8 cellular contexts compared by ENCODE assay signal in genomic region chr2:148813603-148814065, GRCh38.
DNase-seq lines count a peak whose midpoint lies in the region; ATAC-seq and TF ChIP-seq lines count a peak whose summit lies in the region.

No MANE protein-coding gene starts in this region.

- intact Hi-C loops in CD4-positive, alpha-beta T cell (cut with DNase I, micrococcal nuclease): no loop called here
- intact Hi-C loops in heart right ventricle (cut with DNase I): no loop called here

- no peaks in the 10 kb centered on the region for H3K9me3 ChIP-seq in CD4-positive, alpha-beta T cell (ENCODE audit: control insufficient read depth, low read length)
- H3K9me3 ChIP-seq in heart right ventricle: no peaks in the 10 kb centered on the region

- H3K27ac ChIP-seq in CD4-positive, alpha-beta T cell (ENCODE audit: low read depth, low read length): no peak overlapping the region
- no peak overlapping the region for H3K27ac ChIP-seq in heart right ventricle

- no peaks in the 10 kb centered on the region for H3K36me3 Mint-ChIP-seq in CD4-positive, alpha-beta T cell (ENCODE audit: low read depth)
- H3K36me3 Mint-ChIP-seq in activated T-cell treated with anti-CD3 and anti-CD28 coated beads, Interleukin-2, amount 50 U/mL, for 24 hours (ENCODE audit: low read depth): no peaks in the 10 kb centered on the region

- CTCF ChIA-PET in CD4-positive, alpha-beta T cell (lab: Charles Lee): no interaction called here

- no peak overlapping the region for H3K4me3 ChIP-seq in heart right ventricle

- H3K4me1 ChIP-seq in heart right ventricle: peaks cover 0 to 42% (median 18%) of the 10 kb centered on the region in 9 donors

- H3K27me3 ChIP-seq in CD4-positive, alpha-beta T cell (ENCODE audit: control insufficient read depth, insufficient read depth, low read length): peaks cover 5% of the 10 kb centered on the region
- no peaks in the 10 kb centered on the region for H3K27me3 ChIP-seq in heart right ventricle

- peaks cover 16% of the 10 kb centered on the region for H3K27me3 Mint-ChIP-seq in CD4-positive, alpha-beta T cell
- H3K27me3 Mint-ChIP-seq in activated T-cell treated with anti-CD3 and anti-CD28 coated beads, Interleukin-2, amount 50 U/mL, for 24 hours: peaks cover 29% of the 10 kb centered on the region

- H3K4me1 Mint-ChIP-seq in CD4-positive, alpha-beta T cell (ENCODE audit: low read depth): peaks cover 5% of the 10 kb centered on the region
- H3K4me1 Mint-ChIP-seq in activated T-cell treated with anti-CD3 and anti-CD28 coated beads, Interleukin-2, amount 50 U/mL, for 24 hours (ENCODE audit: low read depth): peaks cover 27% of the 10 kb centered on the region

- no peak overlapping the region for H3K27ac Mint-ChIP-seq in CD4-positive, alpha-beta T cell
- peak overlapping the region; percentile 40 for H3K27ac Mint-ChIP-seq in activated T-cell treated with anti-CD3 and anti-CD28 coated beads, Interleukin-2, amount 50 U/mL, for 24 hours

- peak; percentile 20 to 52 (median 36) for DNase-seq in CD4-positive, alpha-beta T cell
- peak; percentile 75 for DNase-seq in activated T-cell treated with anti-CD3 and anti-CD28 coated beads, Interleukin-2, amount 50 U/mL, for 24 hours
- DNase-seq in stimulated activated CD4-positive, alpha-beta T cell treated with anti-CD3 and anti-CD28 coated beads, Interleukin-12 subunit alpha, Interleukin-12 subunit beta, amount 100 ng/mL, for 48 hours (ENCODE audit: low read depth in 2 of 3, low spot score in 1 of 3): peak; percentile 62 to 74 (median 70)
- DNase-seq in heart right ventricle (no peak), NCI-H2107 treated with DMSO at 0.1 percent for 48 hours (lab: John Stamatoyannopoulos, UW; ENCODE audit: unreplicated experiment) (no peak), SKM-1 (lab: John Stamatoyannopoulos, UW; ENCODE audit: unreplicated experiment) (no peak)

- H3K36me3 ChIP-seq in heart right ventricle: no peaks in the 10 kb centered on the region

- peak; percentile 96 for ATAC-seq in CD4-positive, alpha-beta T cell (ENCODE audit: poor library complexity)
- peak; percentile 94 for ATAC-seq in GM21360 (IDR thresholded peaks at IDR 0.05; ENCODE audit: unreplicated experiment)
- peak; percentile 98 for ATAC-seq in HG03571 (IDR thresholded peaks at IDR 0.05; ENCODE audit: unreplicated experiment)
- ATAC-seq in heart right ventricle: no peak

- peak overlapping the region; percentile 3 for H3K4me3 Mint-ChIP-seq in CD4-positive, alpha-beta T cell
- H3K4me3 Mint-ChIP-seq in activated T-cell treated with anti-CD3 and anti-CD28 coated beads, Interleukin-2, amount 50 U/mL, for 24 hours: no peak overlapping the region

- POLR2A ChIA-PET in CD4-positive, alpha-beta T cell (lab: Charles Lee): no interaction called here

- no peaks in the 10 kb centered on the region for H3K9me3 Mint-ChIP-seq in CD4-positive, alpha-beta T cell
- H3K9me3 Mint-ChIP-seq in activated T-cell treated with anti-CD3 and anti-CD28 coated beads, Interleukin-2, amount 50 U/mL, for 24 hours: no peaks in the 10 kb centered on the region

- WGBS in heart right ventricle, 2 donors: 88 to 90% methylated on average over 11 of the region's 11 CpGs

- no peak for TF ChIP-seq CTCF in CD4-positive, alpha-beta T cell (IDR thresholded peaks at IDR 0.05)
- TF ChIP-seq CTCF in heart right ventricle (IDR thresholded peaks at IDR 0.05): no peak

Comparison
In these comparisons a context has a peak if more than half of its experiments do, and no peak if none do; other contexts are left out.
1. ATAC-seq: peak in CD4-positive, alpha-beta T cell (single experiment), GM21360 (single experiment) and HG03571 (single experiment); none in heart right ventricle (0 of 8).
2. DNase-seq: peak in CD4-positive, alpha-beta T cell (10 of 10), activated T-cell treated with anti-CD3 and anti-CD28 coated beads, Interleukin-2, amount 50 U/mL, for 24 hours (single experiment) and stimulated activated CD4-positive, alpha-beta T cell treated with anti-CD3 and anti-CD28 coated beads, Interleukin-12 subunit alpha, Interleukin-12 subunit beta, amount 100 ng/mL, for 48 hours (3 of 3); none in heart right ventricle (0 of 2), NCI-H2107 treated with DMSO at 0.1 percent for 48 hours (single experiment) and SKM-1 (single experiment).